ENCODE assay signal across 1 cellular context in genomic region chr17:72120878-72121163, GRCh38.
TF ChIP-seq lines count a peak whose summit lies in the region.

SOX9 (plus strand) TSS chr17:72121020; CDS start chr17:72121392, 372 bp downstream.

TF ChIP-seq in GM12878, 131 proteins besides CTCF, POLR2A, EP300 and RAD21 (continued from another document):
- TF ChIP-seq ZZZ3 (IDR thresholded peaks at IDR 0.05; ENCODE audit: control insufficient read depth, insufficient read length, low read depth), result no peak
- no peak for TF ChIP-seq USF2 (IDR thresholded peaks at IDR 0.05; ENCODE audit: borderline replicate concordance, low read depth, low read length)
- no peak for TF ChIP-seq NFIC (IDR thresholded peaks at IDR 0.05; ENCODE audit: low read depth, low read length)
- TF ChIP-seq ESRRA (IDR thresholded peaks at IDR 0.05; ENCODE audit: low read length), result no peak
- TF ChIP-seq MTA3 (IDR thresholded peaks at IDR 0.05; ENCODE audit: borderline replicate concordance, low read length), result no peak
- TF ChIP-seq GABPA (IDR thresholded peaks at IDR 0.05; ENCODE audit: low read depth), result no peak
- TF ChIP-seq MTA2 (IDR thresholded peaks at IDR 0.05; ENCODE audit: low read depth), result no peak
- TF ChIP-seq JUND (IDR thresholded peaks at IDR 0.05; ENCODE audit: low read depth, low read length), result no peak
- TF ChIP-seq NRF1 (conservative IDR thresholded peaks at IDR 0.05; ENCODE audit: low read depth, low read length), result no peak
- TF ChIP-seq ZBTB33 (IDR thresholded peaks at IDR 0.05), result no peak
- no peak for TF ChIP-seq BHLHE40 (IDR thresholded peaks at IDR 0.05; ENCODE audit: borderline replicate concordance in 1 of 2, low read depth in 2 of 2, low read length in 1 of 2)
- TF ChIP-seq SREBF2 (IDR thresholded peaks at IDR 0.05; ENCODE audit: low read length), result no peak
- no peak for TF ChIP-seq CEBPB (IDR thresholded peaks at IDR 0.05; ENCODE audit: borderline replicate concordance in 1 of 2, low read depth in 2 of 2, low read length in 2 of 2)
- no peak for TF ChIP-seq ELK1 (IDR thresholded peaks at IDR 0.05; ENCODE audit: low read depth, low read length)
- TF ChIP-seq, protein P1, sequence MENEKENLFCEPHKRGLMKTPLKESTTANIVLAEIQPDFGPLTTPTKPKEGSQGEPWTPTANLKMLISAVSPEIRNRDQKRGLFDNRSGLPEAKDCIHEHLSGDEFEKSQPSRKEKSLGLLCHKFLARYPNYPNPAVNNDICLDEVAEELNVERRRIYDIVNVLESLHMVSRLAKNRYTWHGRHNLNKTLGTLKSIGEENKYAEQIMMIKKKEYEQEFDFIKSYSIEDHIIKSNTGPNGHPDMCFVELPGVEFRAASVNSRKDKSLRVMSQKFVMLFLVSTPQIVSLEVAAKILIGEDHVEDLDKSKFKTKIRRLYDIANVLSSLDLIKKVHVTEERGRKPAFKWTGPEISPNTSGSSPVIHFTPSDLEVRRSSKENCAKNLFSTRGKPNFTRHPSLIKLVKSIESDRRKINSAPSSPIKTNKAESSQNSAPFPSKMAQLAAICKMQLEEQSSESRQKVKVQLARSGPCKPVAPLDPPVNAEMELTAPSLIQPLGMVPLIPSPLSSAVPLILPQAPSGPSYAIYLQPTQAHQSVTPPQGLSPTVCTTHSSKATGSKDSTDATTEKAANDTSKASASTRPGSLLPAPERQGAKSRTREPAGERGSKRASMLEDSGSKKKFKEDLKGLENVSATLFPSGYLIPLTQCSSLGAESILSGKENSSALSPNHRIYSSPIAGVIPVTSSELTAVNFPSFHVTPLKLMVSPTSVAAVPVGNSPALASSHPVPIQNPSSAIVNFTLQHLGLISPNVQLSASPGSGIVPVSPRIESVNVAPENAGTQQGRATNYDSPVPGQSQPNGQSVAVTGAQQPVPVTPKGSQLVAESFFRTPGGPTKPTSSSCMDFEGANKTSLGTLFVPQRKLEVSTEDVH (IDR thresholded peaks at IDR 0.05; ENCODE audit: low read depth, partially characterized antibody), result no peak
- no peak for TF ChIP-seq PAX5 (IDR thresholded peaks at IDR 0.05; ENCODE audit: borderline replicate concordance, low read depth, low read length)
- TF ChIP-seq RCOR1 (conservative IDR thresholded peaks at IDR 0.05; ENCODE audit: low read depth, low read length), result no peak
- TF ChIP-seq MEF2A (IDR thresholded peaks at IDR 0.05; ENCODE audit: insufficient read depth, low read depth, low read length), result no peak
- TF ChIP-seq CHD1 (IDR thresholded peaks at IDR 0.05; ENCODE audit: low read depth, low read length), result no peak
- TF ChIP-seq, protein P2, sequence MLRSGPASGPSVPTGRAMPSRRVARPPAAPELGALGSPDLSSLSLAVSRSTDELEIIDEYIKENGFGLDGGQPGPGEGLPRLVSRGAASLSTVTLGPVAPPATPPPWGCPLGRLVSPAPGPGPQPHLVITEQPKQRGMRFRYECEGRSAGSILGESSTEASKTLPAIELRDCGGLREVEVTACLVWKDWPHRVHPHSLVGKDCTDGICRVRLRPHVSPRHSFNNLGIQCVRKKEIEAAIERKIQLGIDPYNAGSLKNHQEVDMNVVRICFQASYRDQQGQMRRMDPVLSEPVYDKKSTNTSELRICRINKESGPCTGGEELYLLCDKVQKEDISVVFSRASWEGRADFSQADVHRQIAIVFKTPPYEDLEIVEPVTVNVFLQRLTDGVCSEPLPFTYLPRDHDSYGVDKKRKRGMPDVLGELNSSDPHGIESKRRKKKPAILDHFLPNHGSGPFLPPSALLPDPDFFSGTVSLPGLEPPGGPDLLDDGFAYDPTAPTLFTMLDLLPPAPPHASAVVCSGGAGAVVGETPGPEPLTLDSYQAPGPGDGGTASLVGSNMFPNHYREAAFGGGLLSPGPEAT (IDR thresholded peaks at IDR 0.05; ENCODE audit: low read depth), result peak; percentile 44; the same call in 1 of the 2 replicates
- peak; percentile 92 for TF ChIP-seq PKNOX1 (IDR thresholded peaks at IDR 0.05)
- no peak; the same call in 1 of the 2 replicates for TF ChIP-seq IKZF1 (conservative IDR thresholded peaks at IDR 0.05)
- no peak for TF ChIP-seq RB1 (IDR thresholded peaks at IDR 0.05; ENCODE audit: borderline replicate concordance)
- peak; percentile 56; the same call in 1 of the 2 replicates for TF ChIP-seq CHD2 (IDR thresholded peaks at IDR 0.05; ENCODE audit: borderline replicate concordance, low read depth, low read length)
- TF ChIP-seq E2F4 (IDR thresholded peaks at IDR 0.05; ENCODE audit: low read depth, low read length), result no peak
- peak; percentile 74; the same call in 1 of the 2 replicates for TF ChIP-seq WRNIP1 (IDR thresholded peaks at IDR 0.05; ENCODE audit: borderline replicate concordance, low read depth, low read length)
- TF ChIP-seq NFXL1 (IDR thresholded peaks at IDR 0.05; ENCODE audit: borderline replicate concordance), result no peak
TF ChIP-seq in GM12878: peak in this region for 21.
